8 cellular contexts compared by ENCODE assay signal in genomic region chr9:34665381-34666250, GRCh38. TPM values are rescaled to one million over a fixed set of nuclear protein-coding genes. Genes with fewer than 3 reads are reported as not detected.
DNase-seq lines count a peak whose midpoint lies in the region; ATAC-seq and TF ChIP-seq lines count a peak whose summit lies in the region.

No MANE protein-coding gene starts in this region.

- ATAC-seq in GM21528 (IDR thresholded peaks at IDR 0.05; ENCODE audit: low FRiP score, unreplicated experiment) = peak; percentile 59

- DNase-seq in CMK (ENCODE audit: low read depth) = peak; percentile 74
- DNase-seq in OCI-M2 (lab: John Stamatoyannopoulos, UW; ENCODE audit: unreplicated experiment) = peak; percentile 8
- DNase-seq in activated T-cell treated with anti-CD3 and anti-CD28 coated beads, Interleukin-2, amount 50 U/mL, for 24 hours = peak; percentile 85
- DNase-seq in epithelial cell of proximal tubule (ENCODE audit: low read depth) = no peak
- peak; percentile 94 for DNase-seq in mucosa of gallbladder (ENCODE audit: low spot score)
- DNase-seq in stimulated activated CD8-positive, alpha-beta memory T cell treated with anti-CD3 and anti-CD28 coated beads, Interleukin-2, amount 100 ng/mL, for 48 hours (ENCODE audit: low read depth in 2 of 2) = peak; percentile 70 to 83

- H3K9me3 Mint-ChIP-seq in IgD-negative memory B cell = peaks cover 4 to 9% (median 7%) of the 10 kb centered on the region in 3 donors
- H3K9me3 Mint-ChIP-seq in activated T-cell treated with anti-CD3 and anti-CD28 coated beads, Interleukin-2, amount 50 U/mL, for 24 hours = peaks cover 8% of the 10 kb centered on the region

- H3K27me3 Mint-ChIP-seq in IgD-negative memory B cell = no peaks in the 10 kb centered on the region
- no peaks in the 10 kb centered on the region for H3K27me3 Mint-ChIP-seq in activated T-cell treated with anti-CD3 and anti-CD28 coated beads, Interleukin-2, amount 50 U/mL, for 24 hours

- H3K4me1 Mint-ChIP-seq in IgD-negative memory B cell = peaks cover 10 to 18% (median 16%) of the 10 kb centered on the region in 3 donors
- peaks cover 35% of the 10 kb centered on the region for H3K4me1 Mint-ChIP-seq in activated T-cell treated with anti-CD3 and anti-CD28 coated beads, Interleukin-2, amount 50 U/mL, for 24 hours (ENCODE audit: low read depth)

- H3K36me3 Mint-ChIP-seq in IgD-negative memory B cell = peaks cover 6% of the 10 kb centered on the region
- H3K36me3 Mint-ChIP-seq in activated T-cell treated with anti-CD3 and anti-CD28 coated beads, Interleukin-2, amount 50 U/mL, for 24 hours (ENCODE audit: low read depth) = peaks cover 14% of the 10 kb centered on the region

- H3K4me3 ChIP-seq in epithelial cell of proximal tubule (ENCODE audit: low read depth, low read length) = peak overlapping the region; percentile 98

- H3K4me3 Mint-ChIP-seq in IgD-negative memory B cell = peak overlapping the region; percentile 87 to 98 (median 94)
- peak overlapping the region; percentile 77 for H3K4me3 Mint-ChIP-seq in activated T-cell treated with anti-CD3 and anti-CD28 coated beads, Interleukin-2, amount 50 U/mL, for 24 hours

- TF ChIP-seq CTCF in epithelial cell of proximal tubule (conservative IDR thresholded peaks at IDR 0.05; ENCODE audit: low read depth, low read length) = no peak

- peak overlapping the region; percentile 96 to 97 (median 96) for H3K27ac Mint-ChIP-seq in IgD-negative memory B cell
- peak overlapping the region; percentile 89 for H3K27ac Mint-ChIP-seq in activated T-cell treated with anti-CD3 and anti-CD28 coated beads, Interleukin-2, amount 50 U/mL, for 24 hours

RNA-seq across cellular contexts. Expression of gene CCL27, which starts 3.2 kb away (rescaled TPM):
- not detected for polyA plus RNA-seq in IgD-negative memory B cell
- total RNA-seq in epithelial cell of proximal tubule (not detected in 2 replicates), mucosa of gallbladder (not detected)

RNA-seq across cellular contexts. Expression of gene IL11RA, which starts 13.6 kb away (rescaled TPM):
- 4.7 TPM for polyA plus RNA-seq in IgD-negative memory B cell
- total RNA-seq in epithelial cell of proximal tubule (1.8 and 4.7 TPM in 2 replicates), mucosa of gallbladder (37.0 TPM)

RNA-seq across cellular contexts. Expression of gene GALT, which starts 19.1 kb away (rescaled TPM):
- polyA plus RNA-seq in IgD-negative memory B cell = 37.2 TPM
- total RNA-seq in epithelial cell of proximal tubule (20.3 and 24.5 TPM in 2 replicates), mucosa of gallbladder (63.6 TPM)

RNA-seq across cellular contexts. Expression of gene CCL19, which starts 25.5 kb away (rescaled TPM):
- polyA plus RNA-seq in IgD-negative memory B cell = not detected
- not detected in 2 replicates for total RNA-seq in epithelial cell of proximal tubule
- 4.1 TPM for total RNA-seq in mucosa of gallbladder

RNA-seq across cellular contexts. Expression of gene SIGMAR1, which starts 28.0 kb away (rescaled TPM):
- polyA plus RNA-seq in IgD-negative memory B cell = 63.1 TPM
- total RNA-seq in epithelial cell of proximal tubule (97.9 and 178 TPM in 2 replicates), mucosa of gallbladder (77.1 TPM)
